In the genomic region with DNA sequence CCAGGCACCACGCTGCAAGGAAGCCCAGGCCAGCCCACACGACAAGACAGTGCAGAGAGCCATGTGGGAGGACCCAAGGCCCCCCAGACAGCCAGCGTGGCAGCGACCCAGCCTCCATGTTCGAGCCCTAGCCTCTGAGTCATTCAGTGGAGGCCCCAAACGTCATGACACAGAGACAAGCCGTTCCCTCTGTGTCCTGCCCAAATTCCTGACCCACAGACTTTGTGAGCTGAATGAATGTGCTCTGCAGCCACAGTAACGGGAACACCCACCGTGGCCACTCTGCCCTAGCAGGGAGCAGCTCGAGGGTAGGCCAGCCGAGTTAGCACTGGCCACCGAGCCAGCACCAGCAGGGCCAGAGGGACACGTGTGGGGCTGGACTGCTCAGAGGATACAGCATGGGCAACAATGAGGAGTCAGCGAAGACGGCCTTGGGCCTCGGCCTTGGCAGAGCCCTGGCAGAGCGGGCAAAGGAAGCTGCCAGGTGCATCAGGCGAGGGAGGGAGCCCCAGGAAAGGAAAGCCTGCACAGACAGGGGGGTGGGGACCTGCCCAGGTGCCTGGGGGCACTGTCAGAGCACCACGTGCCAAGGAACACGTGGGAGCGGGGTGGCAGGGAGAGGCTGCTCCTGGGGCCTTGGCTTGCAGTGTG, we compare ENCODE assay signal across 1 cellular context.
TF ChIP-seq lines count a peak whose summit lies in the region.

No MANE protein-coding gene starts in this region.

TF ChIP-seq in HepG2, 621 proteins besides CTCF, POLR2A, EP300 and RAD21:
- TF ChIP-seq, protein P1, sequence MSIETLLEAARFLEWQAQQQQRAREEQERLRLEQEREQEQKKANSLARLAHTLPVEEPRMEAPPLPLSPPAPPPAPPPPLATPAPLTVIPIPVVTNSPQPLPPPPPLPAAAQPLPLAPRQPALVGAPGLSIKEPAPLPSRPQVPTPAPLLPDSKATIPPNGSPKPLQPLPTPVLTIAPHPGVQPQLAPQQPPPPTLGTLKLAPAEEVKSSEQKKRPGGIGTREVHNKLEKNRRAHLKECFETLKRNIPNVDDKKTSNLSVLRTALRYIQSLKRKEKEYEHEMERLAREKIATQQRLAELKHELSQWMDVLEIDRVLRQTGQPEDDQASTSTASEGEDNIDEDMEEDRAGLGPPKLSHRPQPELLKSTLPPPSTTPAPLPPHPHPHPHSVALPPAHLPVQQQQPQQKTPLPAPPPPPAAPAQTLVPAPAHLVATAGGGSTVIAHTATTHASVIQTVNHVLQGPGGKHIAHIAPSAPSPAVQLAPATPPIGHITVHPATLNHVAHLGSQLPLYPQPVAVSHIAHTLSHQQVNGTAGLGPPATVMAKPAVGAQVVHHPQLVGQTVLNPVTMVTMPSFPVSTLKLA (IDR thresholded peaks at IDR 0.05), result peak; percentile 59
- TF ChIP-seq ZNF577 (CRISPR knock-in tag; IDR thresholded peaks at IDR 0.05; ENCODE audit: borderline replicate concordance, low read depth), result no peak
- peak; percentile 68; the same call in 1 of the 2 replicates for TF ChIP-seq HNRNPL (IDR thresholded peaks at IDR 0.05; ENCODE audit: low read depth, low read length)
- no peak for TF ChIP-seq BRD4 (CRISPR knock-in tag; IDR thresholded peaks at IDR 0.05)
- TF ChIP-seq, protein P2, sequence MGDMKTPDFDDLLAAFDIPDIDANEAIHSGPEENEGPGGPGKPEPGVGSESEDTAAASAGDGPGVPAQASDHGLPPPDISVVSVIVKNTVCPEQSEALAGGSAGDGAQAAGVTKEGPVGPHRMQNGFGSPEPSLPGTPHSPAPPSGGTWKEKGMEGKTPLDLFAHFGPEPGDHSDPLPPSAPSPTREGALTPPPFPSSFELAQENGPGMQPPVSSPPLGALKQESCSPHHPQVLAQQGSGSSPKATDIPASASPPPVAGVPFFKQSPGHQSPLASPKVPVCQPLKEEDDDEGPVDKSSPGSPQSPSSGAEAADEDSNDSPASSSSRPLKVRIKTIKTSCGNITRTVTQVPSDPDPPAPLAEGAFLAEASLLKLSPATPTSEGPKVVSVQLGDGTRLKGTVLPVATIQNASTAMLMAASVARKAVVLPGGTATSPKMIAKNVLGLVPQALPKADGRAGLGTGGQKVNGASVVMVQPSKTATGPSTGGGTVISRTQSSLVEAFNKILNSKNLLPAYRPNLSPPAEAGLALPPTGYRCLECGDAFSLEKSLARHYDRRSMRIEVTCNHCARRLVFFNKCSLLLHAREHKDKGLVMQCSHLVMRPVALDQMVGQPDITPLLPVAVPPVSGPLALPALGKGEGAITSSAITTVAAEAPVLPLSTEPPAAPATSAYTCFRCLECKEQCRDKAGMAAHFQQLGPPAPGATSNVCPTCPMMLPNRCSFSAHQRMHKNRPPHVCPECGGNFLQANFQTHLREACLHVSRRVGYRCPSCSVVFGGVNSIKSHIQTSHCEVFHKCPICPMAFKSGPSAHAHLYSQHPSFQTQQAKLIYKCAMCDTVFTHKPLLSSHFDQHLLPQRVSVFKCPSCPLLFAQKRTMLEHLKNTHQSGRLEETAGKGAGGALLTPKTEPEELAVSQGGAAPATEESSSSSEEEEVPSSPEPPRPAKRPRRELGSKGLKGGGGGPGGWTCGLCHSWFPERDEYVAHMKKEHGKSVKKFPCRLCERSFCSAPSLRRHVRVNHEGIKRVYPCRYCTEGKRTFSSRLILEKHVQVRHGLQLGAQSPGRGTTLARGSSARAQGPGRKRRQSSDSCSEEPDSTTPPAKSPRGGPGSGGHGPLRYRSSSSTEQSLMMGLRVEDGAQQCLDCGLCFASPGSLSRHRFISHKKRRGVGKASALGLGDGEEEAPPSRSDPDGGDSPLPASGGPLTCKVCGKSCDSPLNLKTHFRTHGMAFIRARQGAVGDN (CRISPR knock-in tag; IDR thresholded peaks at IDR 0.05), result peak; percentile 46
- TF ChIP-seq, protein P3, sequence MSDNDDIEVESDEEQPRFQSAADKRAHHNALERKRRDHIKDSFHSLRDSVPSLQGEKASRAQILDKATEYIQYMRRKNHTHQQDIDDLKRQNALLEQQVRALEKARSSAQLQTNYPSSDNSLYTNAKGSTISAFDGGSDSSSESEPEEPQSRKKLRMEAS (IDR thresholded peaks at IDR 0.05), result no peak
- TF ChIP-seq, protein P4, sequence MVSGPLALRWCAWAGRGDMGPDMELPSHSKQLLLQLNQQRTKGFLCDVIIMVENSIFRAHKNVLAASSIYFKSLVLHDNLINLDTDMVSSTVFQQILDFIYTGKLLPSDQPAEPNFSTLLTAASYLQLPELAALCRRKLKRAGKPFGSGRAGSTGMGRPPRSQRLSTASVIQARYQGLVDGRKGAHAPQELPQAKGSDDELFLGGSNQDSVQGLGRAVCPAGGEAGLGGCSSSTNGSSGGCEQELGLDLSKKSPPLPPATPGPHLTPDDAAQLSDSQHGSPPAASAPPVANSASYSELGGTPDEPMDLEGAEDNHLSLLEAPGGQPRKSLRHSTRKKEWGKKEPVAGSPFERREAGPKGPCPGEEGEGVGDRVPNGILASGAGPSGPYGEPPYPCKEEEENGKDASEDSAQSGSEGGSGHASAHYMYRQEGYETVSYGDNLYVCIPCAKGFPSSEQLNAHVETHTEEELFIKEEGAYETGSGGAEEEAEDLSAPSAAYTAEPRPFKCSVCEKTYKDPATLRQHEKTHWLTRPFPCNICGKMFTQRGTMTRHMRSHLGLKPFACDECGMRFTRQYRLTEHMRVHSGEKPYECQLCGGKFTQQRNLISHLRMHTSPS (CRISPR knock-in tag; IDR thresholded peaks at IDR 0.05; ENCODE audit: low read depth), result peak; percentile 58; the same call in 1 of the 2 replicates
